In genomic region chr17:82843904-82844640, GRCh38 we compare ENCODE assay signal across 19 cellular contexts. TPM values are rescaled to one million over a fixed set of nuclear protein-coding genes. Genes with fewer than 3 reads are reported as not detected.
A peak's percentile ranks its signal among the peaks of the same experiment; 100 is the strongest.
DNase-seq lines count a peak whose midpoint lies in the region; ATAC-seq and TF ChIP-seq lines count a peak whose summit lies in the region.
"Had no signal": no experiment of that assay in that cellular context is flagged by ENCODE, and none has a peak within 500 bp of the region (broad histone marks: within the 10 kb centered on the region; RNA-seq: fewer than 3 reads in every experiment).

No MANE protein-coding gene starts in this region.

- TF ChIP-seq CTCF in gastrocnemius medialis (IDR thresholded peaks at IDR 0.05 in 4 of 5, conservative IDR thresholded peaks at IDR 0.05 in 1 of 5) (no peak), GM10266 (IDR thresholded peaks at IDR 0.05; ENCODE audit: control insufficient read depth, insufficient read depth, low read depth, missing control alignments) (no peak)

- H3K4me3 Mint-ChIP-seq in activated CD8-positive, alpha-beta memory T cell treated with anti-CD3 and anti-CD28 coated beads, Interleukin-2, amount 10 ng/mL, durations not matched to agents 7 days and 5 days: no peak overlapping the region

- no peak overlapping the region for H3K4me3 ChIP-seq in NT2/D1 (ENCODE audit: insufficient read length, low read depth)
- H3K4me3 ChIP-seq in gastrocnemius medialis: no peak overlapping the region
- H3K4me3 ChIP-seq: pancreas, uterus had no signal

- H3K9me3 ChIP-seq in NT2/D1 (ENCODE audit: insufficient read depth, low read length) (no peaks in the 10 kb centered on the region), gastrocnemius medialis (no peaks in the 10 kb centered on the region)
- H3K9me3 ChIP-seq: pancreas, uterus had no signal

- peak overlapping the region in 3 of 4 donors; percentile 47 to 69 (median 68) for H3K27ac ChIP-seq in gastrocnemius medialis
- H3K27ac ChIP-seq: C4-2B, pancreas, VCaP had no signal

- H3K9ac ChIP-seq in NT2/D1 (ENCODE audit: insufficient read length, low read depth): peak overlapping the region; percentile 61

- intact Hi-C loops in gastrocnemius medialis (cut with DNase I; ENCODE audit: low total_unique reads): no loop called here

- no peak for DNase-seq in activated CD8-positive, alpha-beta memory T cell treated with anti-CD3 and anti-CD28 coated beads, Interleukin-2, amount 10 ng/mL, durations not matched to agents 7 days and 5 days
- DNase-seq in activated CD8-positive, alpha-beta memory T cell treated with anti-CD3 and anti-CD28 coated beads, Interleukin-2, amount 50 U/mL, for 48 hours: no peak
- DNase-seq in NT2/D1 (ENCODE audit: low read depth, low spot score) (no peak), islet precursor cell (peak; percentile 57), gastrocnemius medialis (no peak), GM10266 (ENCODE audit: extremely low spot score) (no peak), NCI-H526 (lab: John Stamatoyannopoulos, UW) (no peak), A172 (ENCODE audit: low spot score) (no peak)
- DNase-seq: activated CD8-positive, alpha-beta memory T cell treated with anti-CD3 and anti-CD28 coated beads for 24 hours; activated gamma-delta T cell treated with Interleukin-2 at 50 U/mL for 16 hours; anterior cingulate cortex; Kasumi-1; left colon; pancreas; stimulated activated naive CD4-positive, alpha-beta T cell treated with Interleukin-2 at 50 U/mL for 16 hours; uterus had no signal

- H3K4me1 ChIP-seq in NT2/D1 (ENCODE audit: insufficient read depth, insufficient read length) (peaks cover 14% of the 10 kb centered on the region), gastrocnemius medialis (peaks cover 0 to 12% of the 10 kb centered on the region in 2 donors)
- H3K4me1 ChIP-seq: pancreas, uterus had no signal

- no peak for ATAC-seq in activated CD8-positive, alpha-beta memory T cell treated with anti-CD3 and anti-CD28 coated beads, Interleukin-2, amount 10 ng/mL, durations not matched to agents 7 days and 5 days
- ATAC-seq in gastrocnemius medialis: no peak
- ATAC-seq: left colon had no signal

- peak overlapping the region; percentile 29 for H3K27ac Mint-ChIP-seq in activated CD8-positive, alpha-beta memory T cell treated with anti-CD3 and anti-CD28 coated beads, Interleukin-2, amount 10 ng/mL, durations not matched to agents 7 days and 5 days

- H3K36me3 Mint-ChIP-seq in activated CD8-positive, alpha-beta memory T cell treated with anti-CD3 and anti-CD28 coated beads, Interleukin-2, amount 10 ng/mL, durations not matched to agents 7 days and 5 days: no peaks in the 10 kb centered on the region

- H3K4me1 Mint-ChIP-seq in activated CD8-positive, alpha-beta memory T cell treated with anti-CD3 and anti-CD28 coated beads, Interleukin-2, amount 10 ng/mL, durations not matched to agents 7 days and 5 days: peaks cover 8% of the 10 kb centered on the region

- TF ChIP-seq POLR2A in gastrocnemius medialis (IDR thresholded peaks at IDR 0.05): no peak

- in situ Hi-C loops in gastrocnemius medialis (cut with MboI; ENCODE audit: low sequenced_read_pairs in 4 of 4): no loop called here

- H3K27me3 ChIP-seq in NT2/D1 (ENCODE audit: insufficient read depth, insufficient read length): no peaks in the 10 kb centered on the region
- no peaks in the 10 kb centered on the region for H3K27me3 ChIP-seq in gastrocnemius medialis
- H3K27me3 ChIP-seq: pancreas, uterus had no signal

- H3K36me3 ChIP-seq in NT2/D1 (ENCODE audit: insufficient read depth, insufficient read length, low read length) (peaks cover 14% of the 10 kb centered on the region), gastrocnemius medialis (no peaks in the 10 kb centered on the region)
- H3K36me3 ChIP-seq: pancreas, uterus had no signal

- H3K27me3 Mint-ChIP-seq in activated CD8-positive, alpha-beta memory T cell treated with anti-CD3 and anti-CD28 coated beads, Interleukin-2, amount 10 ng/mL, durations not matched to agents 7 days and 5 days: no peaks in the 10 kb centered on the region

- CTCF ChIA-PET in activated CD8-positive, alpha-beta memory T cell treated with anti-CD3 and anti-CD28 coated beads, Interleukin-2, amount 10 ng/mL, durations not matched to agents 7 days and 5 days (lab: Charles Lee): interaction anchor here (1.3 to 1.7 kb wide), 2 partner anchors 62 to 65 kb away, joined by 3 read pairs; no protein-coding TSS in a partner anchor

- H3K9me3 Mint-ChIP-seq in activated CD8-positive, alpha-beta memory T cell treated with anti-CD3 and anti-CD28 coated beads, Interleukin-2, amount 10 ng/mL, durations not matched to agents 7 days and 5 days (ENCODE audit: low read depth): no peaks in the 10 kb centered on the region

RNA-seq across cellular contexts. Expression of gene ZNF750, which starts 4.2 kb away (rescaled TPM):
- not detected for total RNA-seq in activated CD8-positive, alpha-beta memory T cell treated with anti-CD3 and anti-CD28 coated beads, Interleukin-2, amount 10 ng/mL, durations not matched to agents 7 days and 5 days
- total RNA-seq in gastrocnemius medialis: 10 to 100 TPM in 2 of 4 donors, 1 to 10 TPM in 2; 2.5 to 17.8 (median 11.7) TPM
- total RNA-seq in A172 (2014; rRNA removed; shearing (Covaris generic)): not detected in 2 replicates
- total RNA-seq: A673, left colon, pancreas had no signal
